In genomic region chr1:8571200-8571984, GRCh38 we compare ENCODE assay signal across 2 cellular contexts.
TF ChIP-seq lines count a peak whose summit lies in the region.

No MANE protein-coding gene starts in this region.

TF ChIP-seq in K562, 482 proteins besides CTCF, POLR2A, EP300 and RAD21 (continued from another document):
- TF ChIP-seq HMBOX1 (IDR thresholded peaks at IDR 0.05): peak; percentile 80
- no peak for TF ChIP-seq TFE3 (CRISPR knock-in tag; IDR thresholded peaks at IDR 0.05)
- TF ChIP-seq NONO (IDR thresholded peaks at IDR 0.05; ENCODE audit: low read depth in 2 of 2, low read length in 1 of 2): no peak
- no peak for TF ChIP-seq ZNF232 (CRISPR knock-in tag; IDR thresholded peaks at IDR 0.05)
- no peak for TF ChIP-seq HIVEP1 (CRISPR knock-in tag; IDR thresholded peaks at IDR 0.05)
- TF ChIP-seq YY1 (IDR thresholded peaks at IDR 0.05; ENCODE audit: borderline replicate concordance in 1 of 3, control insufficient read depth in 1 of 3, extremely low read depth in 1 of 3, insufficient read depth in 3 of 3, insufficient read length in 1 of 3, insufficient replicate concordance in 2 of 3, low read depth in 1 of 3, low read length in 2 of 3): no peak
- TF ChIP-seq CBX8 (IDR thresholded peaks at IDR 0.05; ENCODE audit: borderline replicate concordance, extremely low read depth, low read depth, low read length, poor library complexity, severe bottlenecking): no peak
- TF ChIP-seq ARID1B (IDR thresholded peaks at IDR 0.05): peak; percentile 33; the same call in 1 of the 2 replicates
- no peak for TF ChIP-seq ELF2 (CRISPR knock-in tag; IDR thresholded peaks at IDR 0.05)
- TF ChIP-seq ZBTB1 (CRISPR knock-in tag; IDR thresholded peaks at IDR 0.05; ENCODE audit: borderline replicate concordance, low read depth): no peak
- TF ChIP-seq E2F5 (CRISPR knock-in tag; IDR thresholded peaks at IDR 0.05): no peak
- TF ChIP-seq TBL1XR1 (IDR thresholded peaks at IDR 0.05; ENCODE audit: low read length in 2 of 2): 0 out of 4 replicates have a peak, but pooled peaks of 1 of the 2 experiments have one; percentile 37
- TF ChIP-seq ZNF165 (CRISPR knock-in tag; IDR thresholded peaks at IDR 0.05; ENCODE audit: borderline replicate concordance): no peak

TF ChIP-seq in HepG2, 621 proteins besides CTCF, POLR2A, EP300 and RAD21 (continued from another document and continues in another):
- TF ChIP-seq ZNF770 (CRISPR knock-in tag; IDR thresholded peaks at IDR 0.05) (no peak), NKX3-1 (CRISPR knock-in tag; IDR thresholded peaks at IDR 0.05) (no peak), KAT2B (IDR thresholded peaks at IDR 0.05; ENCODE audit: borderline replicate concordance, low read depth, low read length) (peak; percentile 33; the same call in 1 of the 2 replicates), ZBTB43 (CRISPR knock-in tag; conservative IDR thresholded peaks at IDR 0.05) (0 out of 2 replicates have a peak, but pooled peaks have one; percentile 18), ZNF224 (CRISPR knock-in tag; IDR thresholded peaks at IDR 0.05) (no peak), FOXP1 (IDR thresholded peaks at IDR 0.05) (no peak), FOXP1 (CRISPR knock-in tag; IDR thresholded peaks at IDR 0.05) (peak; percentile 86; the same call in 1 of the 2 replicates), RXRB (CRISPR knock-in tag; IDR thresholded peaks at IDR 0.05; ENCODE audit: borderline replicate concordance) (peak; percentile 86), BHLHE40 (IDR thresholded peaks at IDR 0.05; ENCODE audit: low read length) (peak; percentile 60; the same call in 1 of the 2 replicates), ZFP36 (IDR thresholded peaks at IDR 0.05; ENCODE audit: borderline replicate concordance, low read depth, low read length, partially characterized antibody) (no peak), MTERF4 (CRISPR knock-in tag; IDR thresholded peaks at IDR 0.05) (no peak), DNMT1 (CRISPR knock-in tag; IDR thresholded peaks at IDR 0.05) (no peak), BCL6 (CRISPR knock-in tag; IDR thresholded peaks at IDR 0.05) (peak; percentile 88), SKIL (CRISPR knock-in tag; IDR thresholded peaks at IDR 0.05; ENCODE audit: borderline replicate concordance) (peak; percentile 82; the same call in 1 of the 2 replicates), ATF4 (CRISPR knock-in tag; IDR thresholded peaks at IDR 0.05) (0 out of 4 replicates have a peak, but pooled peaks of 1 of the 2 experiments have one; percentile 37), ZNF264 (CRISPR knock-in tag; IDR thresholded peaks at IDR 0.05) (peak; percentile 30; the same call in 1 of the 2 replicates), BRD4 (CRISPR knock-in tag; IDR thresholded peaks at IDR 0.05) (no peak), ISL2 (CRISPR knock-in tag; IDR thresholded peaks at IDR 0.05) (peak; percentile 94), YEATS2 (CRISPR knock-in tag; IDR thresholded peaks at IDR 0.05; ENCODE audit: borderline replicate concordance) (no peak), ZNF34 (CRISPR knock-in tag; IDR thresholded peaks at IDR 0.05; ENCODE audit: borderline replicate concordance) (no peak), ZNF331 (CRISPR knock-in tag; IDR thresholded peaks at IDR 0.05) (peak; percentile 64), ZNF614 (CRISPR knock-in tag; IDR thresholded peaks at IDR 0.05; ENCODE audit: borderline replicate concordance) (0 out of 2 replicates have a peak, but pooled peaks have one; percentile 44), ZFX (CRISPR knock-in tag; IDR thresholded peaks at IDR 0.05; ENCODE audit: low read depth) (0 out of 2 replicates have a peak, but pooled peaks have one; percentile 24), BRCA1 (CRISPR knock-in tag; IDR thresholded peaks at IDR 0.05) (no peak), GMEB1 (CRISPR knock-in tag; IDR thresholded peaks at IDR 0.05; ENCODE audit: borderline replicate concordance) (no peak), TBX3 (IDR thresholded peaks at IDR 0.05; ENCODE audit: borderline replicate concordance) (no peak), ELF1 (CRISPR knock-in tag; IDR thresholded peaks at IDR 0.05) (peak; percentile 60), CREM (IDR thresholded peaks at IDR 0.05) (peak; percentile 86; the same call in 1 of the 2 replicates), CREM (CRISPR knock-in tag; IDR thresholded peaks at IDR 0.05) (no peak), FOXO1 (CRISPR knock-in tag; IDR thresholded peaks at IDR 0.05) (peak; percentile 39; the same call in 1 of the 2 replicates), PATZ1 (CRISPR knock-in tag; IDR thresholded peaks at IDR 0.05) (0 out of 2 replicates have a peak, but pooled peaks have one; percentile 16), ZNF546 (CRISPR knock-in tag; conservative IDR thresholded peaks at IDR 0.05) (no peak), PPARG (CRISPR knock-in tag; conservative IDR thresholded peaks at IDR 0.05) (peak; percentile 97), FOXA1 (IDR thresholded peaks at IDR 0.05) (no peak), FOXA1 (CRISPR knock-in tag; IDR thresholded peaks at IDR 0.05) (peak; percentile 73), FOXA3 (CRISPR knock-in tag; IDR thresholded peaks at IDR 0.05) (peak; percentile 65), HOMEZ (CRISPR knock-in tag; IDR thresholded peaks at IDR 0.05; ENCODE audit: low read depth) (peak; percentile 60; the same call in 1 of the 2 replicates), MEF2D (CRISPR knock-in tag; IDR thresholded peaks at IDR 0.05) (peak; percentile 99), MAFG (CRISPR knock-in tag; IDR thresholded peaks at IDR 0.05) (no peak), THAP11 (CRISPR knock-in tag; IDR thresholded peaks at IDR 0.05) (0 out of 2 replicates have a peak, but pooled peaks have one; percentile 33), TARDBP (CRISPR knock-in tag; IDR thresholded peaks at IDR 0.05) (peak; percentile 36; the same call in 1 of the 2 replicates), ARID5B (CRISPR knock-in tag; IDR thresholded peaks at IDR 0.05) (peak; percentile 93), RORA (CRISPR knock-in tag; IDR thresholded peaks at IDR 0.05) (no peak)
